ENCODE assay signal across 8 cellular contexts in genomic region chr1:32205401-32206370, GRCh38. TPM values are rescaled to one million over a fixed set of nuclear protein-coding genes. Genes with fewer than 3 reads are reported as not detected.
A peak's percentile ranks its signal among the peaks of the same experiment; 100 is the strongest.
DNase-seq lines count a peak whose midpoint lies in the region; ATAC-seq and TF ChIP-seq lines count a peak whose summit lies in the region.

Gene IQCC, plus strand, starts transcription at chr1:32205671. Its CDS starts 11 bp downstream, at chr1:32205682.

- DNase-seq in D341Med (ENCODE audit: low spot score) = peak; percentile 93
- peak; percentile 99 for DNase-seq in H7
- peak; percentile 37 for DNase-seq in NCI-H1436 treated with DMSO at 0.1 percent for 48 hours (lab: John Stamatoyannopoulos, UW)
- peak; percentile 81 for DNase-seq in T follicular helper cell (ENCODE audit: low read depth)
- peak; percentile 77 to 94 (median 88) for DNase-seq in adrenal gland
- peak; percentile 84 to 88 for DNase-seq in heart right ventricle
- peak; percentile 76 for DNase-seq in pons (ENCODE audit: low spot score)
- peak; percentile 72 to 78 for DNase-seq in tibial nerve (ENCODE audit: low spot score in 2 of 2)

- H3K36me3 ChIP-seq in H7 (replicated peaks; ENCODE audit: control insufficient read depth, insufficient read depth, low read length) (peaks cover 1% of the 10 kb centered on the region), adrenal gland (replicated peaks in 1 of 2) (no peaks in the 10 kb centered on the region), heart right ventricle (peaks cover 0 to 6% (median 0%) of the 10 kb centered on the region in 9 donors), tibial nerve (peaks cover 0 to 10% (median 0%) of the 10 kb centered on the region in 3 donors)

- TF ChIP-seq EP300 in tibial nerve (IDR thresholded peaks at IDR 0.05) = peak; percentile 81 to 90

- H3K4me3 ChIP-seq in H7 (ENCODE audit: insufficient read depth, low read depth, low read length) (peak within 1 kb of the TSS; percentile 58), adrenal gland (peak within 1 kb of the TSS in 3 of 4 donors; percentile 16 to 73 (median 61)), heart right ventricle (peak within 1 kb of the TSS; percentile 53 to 76 (median 72)), tibial nerve (peak within 1 kb of the TSS; percentile 53 to 91 (median 72))

- 0 to 3% (median 1%) methylated on average over 1 to 77 of the region's 77 CpGs for WGBS in adrenal gland, 4 donors
- 1 to 2% methylated on average over 77 of the region's 77 CpGs for WGBS in heart right ventricle, 2 donors
- WGBS in tibial nerve, 2 donors = 2 to 4% methylated on average over 36 to 70 of the region's 77 CpGs

- ATAC-seq in heart right ventricle = peak; percentile 71 to 84 (median 79)

- H3K27ac ChIP-seq in adrenal gland (peak within 1 kb of the TSS in 3 of 5 donors; percentile 26 to 47 (median 43)), heart right ventricle (peak within 1 kb of the TSS in 8 of 10 donors; percentile 2 to 81 (median 49)), tibial nerve (peak within 1 kb of the TSS; percentile 55 to 88 (median 80))

- TF ChIP-seq POLR2A in adrenal gland (IDR thresholded peaks at IDR 0.05) (peak; percentile 46 to 70), tibial nerve (IDR thresholded peaks at IDR 0.05) (peak in 1 of 2 donors; percentile 67)

- H3K27me3 ChIP-seq in H7 (ENCODE audit: control insufficient read depth, insufficient read depth, low read length) (no peaks in the 10 kb centered on the region; the same call in 1 of the 2 replicates), adrenal gland (no peaks in the 10 kb centered on the region), heart right ventricle (no peaks in the 10 kb centered on the region), tibial nerve (no peaks in the 10 kb centered on the region)

- H3K4me1 ChIP-seq in adrenal gland (replicated peaks in 1 of 2) (peaks cover 20 to 25% of the 10 kb centered on the region in 2 donors), heart right ventricle (peaks cover 8 to 41% (median 32%) of the 10 kb centered on the region in 9 donors), tibial nerve (peaks cover 0 to 39% (median 18%) of the 10 kb centered on the region in 4 donors)

- TF ChIP-seq CTCF in adrenal gland (IDR thresholded peaks at IDR 0.05) (no peak), heart right ventricle (IDR thresholded peaks at IDR 0.05) (no peak), tibial nerve (IDR thresholded peaks at IDR 0.05) (no peak)

- H3K9me3 ChIP-seq in adrenal gland (replicated peaks in 1 of 3) = no peaks in the 10 kb centered on the region
- no peaks in the 10 kb centered on the region for H3K9me3 ChIP-seq in heart right ventricle
- no peaks in the 10 kb centered on the region for H3K9me3 ChIP-seq in tibial nerve

- intact Hi-C loops in adrenal gland (cut with DNase I) = no loop called here
- intact Hi-C loops in heart right ventricle (cut with DNase I) = no loop called here

RNA-seq across cellular contexts. Expression of gene IQCC, which starts in this region (rescaled TPM):
- total RNA-seq in H7 (2014; rRNA removed; shearing (Covaris generic)) = 8.3 and 8.7 TPM in 2 replicates
- total RNA-seq in adrenal gland = 1 to 10 TPM; 1.5 to 3.6 (median 2.5) TPM
- 1 to 10 TPM; 3.1 to 3.9 (median 3.6) TPM for polyA plus RNA-seq in adrenal gland
- total RNA-seq in heart right ventricle = 1 to 10 TPM in 4 of 10 donors, under 1 TPM in 6; 0.34 to 1.2 (median 0.90) TPM
- 1 to 10 TPM in 1 of 2 donors, under 1 TPM in 1; 0.87 to 2.0 TPM for polyA plus RNA-seq in heart right ventricle
- 1 to 10 TPM; 2.4 to 4.7 (median 3.7) TPM for total RNA-seq in tibial nerve

Comparison
In these comparisons a context has a peak if more than half of its experiments do, and no peak if none do; other contexts are left out.
1. Peak in every context shown above with its lines: DNase-seq, ATAC-seq, H3K4me3 ChIP-seq and H3K27ac ChIP-seq.
2. DNase-seq: peak in every context shown above with its lines; median percentile 99 in H7; 93 in D341Med; 88 in adrenal gland; 86 in heart right ventricle; 81 in T follicular helper cell; 76 in pons; 75 in tibial nerve; 37 in NCI-H1436 treated with DMSO at 0.1 percent for 48 hours.